8 cellular contexts compared by ENCODE assay signal in the genomic region with DNA sequence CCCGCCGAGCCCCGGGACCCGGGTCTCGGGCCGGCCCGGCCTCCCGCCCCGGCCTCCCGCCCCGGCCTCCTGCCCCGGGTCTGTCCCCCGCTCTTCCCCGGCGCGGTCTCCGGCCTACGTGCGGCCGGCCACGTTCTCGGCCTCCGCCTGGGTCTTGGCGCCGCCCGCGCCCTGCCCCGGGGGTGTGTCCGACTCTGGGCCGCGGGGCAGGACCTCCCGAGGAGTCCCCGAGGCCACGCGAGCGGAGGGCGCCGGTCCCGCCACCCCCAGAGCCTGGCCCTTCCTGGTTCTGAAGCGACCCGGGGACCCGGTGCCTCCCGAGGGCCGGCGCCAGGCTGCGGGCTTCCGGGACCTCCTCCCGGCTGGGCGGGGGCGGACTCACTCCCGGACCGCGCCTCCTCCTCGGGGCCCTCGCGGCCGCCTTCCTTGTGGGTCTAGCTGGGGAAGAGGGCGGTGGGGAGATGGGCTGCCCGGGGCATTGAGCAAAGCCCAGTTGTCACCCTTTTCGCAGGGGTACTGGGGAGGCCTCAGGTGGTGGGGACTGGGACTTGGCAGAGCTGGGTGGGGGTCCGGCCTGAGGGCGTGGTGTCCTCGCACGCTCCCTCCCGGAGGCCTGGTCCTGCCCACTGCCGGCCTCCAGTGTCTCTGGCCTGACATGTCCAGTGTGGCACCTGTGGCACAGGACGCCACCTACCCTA. TPM values are rescaled to one million over a fixed set of nuclear protein-coding genes. Genes with fewer than 3 reads are reported as not detected.
DNase-seq lines count a peak whose midpoint lies in the region; ATAC-seq and TF ChIP-seq lines count a peak whose summit lies in the region.

No MANE protein-coding gene starts in this region.

- peak overlapping the region; percentile 89 for H3K4me2 ChIP-seq in osteoblast (ENCODE audit: insufficient read depth, low read length)

- H2AFZ ChIP-seq in osteoblast (ENCODE audit: low read length): peak overlapping the region; percentile 62

- H4K20me1 ChIP-seq in osteoblast (ENCODE audit: insufficient read depth, low read length): peaks cover 32% of the 10 kb centered on the region

- peaks cover 16% of the 10 kb centered on the region for H3K36me3 ChIP-seq in SJSA1
- no peaks in the 10 kb centered on the region for H3K36me3 ChIP-seq in osteoblast (ENCODE audit: insufficient read depth, low read length)
- H3K36me3 ChIP-seq in upper lobe of right lung: no peaks in the 10 kb centered on the region

- peak overlapping the region; percentile 60; the same call in 1 of the 2 replicates for H3K27ac ChIP-seq in SJSA1
- no peak overlapping the region for H3K27ac ChIP-seq in osteoblast (ENCODE audit: low read depth, low read length)
- H3K27ac ChIP-seq in upper lobe of right lung: peak overlapping the region; percentile 84

- H3K4me3 ChIP-seq in SJSA1: peak overlapping the region; percentile 71
- H3K4me3 ChIP-seq in osteoblast (ENCODE audit: insufficient read depth, low read length): peak overlapping the region; percentile 80
- peak overlapping the region; percentile 78 for H3K4me3 ChIP-seq in upper lobe of right lung

- peak; percentile 87 for DNase-seq in AG08395 (ENCODE audit: low spot score)
- peak; percentile 69 to 74 for DNase-seq in SJSA1 (ENCODE audit: low read depth in 1 of 2, low spot score in 2 of 2)
- peak; percentile 65 for DNase-seq in glomerular visceral epithelial cell (ENCODE audit: extremely low spot score)
- peak; percentile 100 for DNase-seq in osteoblast (ENCODE audit: insufficient read length, low spot score, missing footprints)
- peak; percentile 92 for DNase-seq in upper lobe of right lung

- no peak for TF ChIP-seq CTCF in osteoblast (IDR thresholded peaks at IDR 0.05; ENCODE audit: extremely low read depth, low read depth, low read length)
- TF ChIP-seq CTCF in upper lobe of right lung (IDR thresholded peaks at IDR 0.05): no peak

- peaks cover 23% of the 10 kb centered on the region for H3K4me1 ChIP-seq in SJSA1 (replicated peaks)
- peaks cover 10% of the 10 kb centered on the region for H3K4me1 ChIP-seq in osteoblast (ENCODE audit: insufficient read depth, low read length)
- H3K4me1 ChIP-seq in upper lobe of right lung: peaks cover 43% of the 10 kb centered on the region

- H3K4me3 Mint-ChIP-seq in activated naive CD4-positive, alpha-beta T cell treated with anti-CD3 and anti-CD28 coated beads, Interleukin-2, amount 50 U/mL, for 24 hours: peak overlapping the region; percentile 79

- ATAC-seq in GM19035 (IDR thresholded peaks at IDR 0.05; ENCODE audit: unreplicated experiment): peak; percentile 40
- ATAC-seq in HG03520 (IDR thresholded peaks at IDR 0.05; ENCODE audit: unreplicated experiment): peak; percentile 15
- ATAC-seq in upper lobe of right lung: peak; percentile 74

- H3K79me2 ChIP-seq in osteoblast (ENCODE audit: insufficient read depth, low read length): peaks cover 41% of the 10 kb centered on the region

- no peaks in the 10 kb centered on the region for H3K27me3 Mint-ChIP-seq in activated naive CD4-positive, alpha-beta T cell treated with anti-CD3 and anti-CD28 coated beads, Interleukin-2, amount 50 U/mL, for 24 hours

- no peaks in the 10 kb centered on the region for H3K9me3 Mint-ChIP-seq in activated naive CD4-positive, alpha-beta T cell treated with anti-CD3 and anti-CD28 coated beads, Interleukin-2, amount 50 U/mL, for 24 hours

- H3K9me3 ChIP-seq in SJSA1 (replicated peaks): no peaks in the 10 kb centered on the region
- H3K9me3 ChIP-seq in osteoblast (ENCODE audit: low read depth, low read length): no peaks in the 10 kb centered on the region
- H3K9me3 ChIP-seq in upper lobe of right lung: no peaks in the 10 kb centered on the region

- H3K27ac Mint-ChIP-seq in activated naive CD4-positive, alpha-beta T cell treated with anti-CD3 and anti-CD28 coated beads, Interleukin-2, amount 50 U/mL, for 24 hours: peak overlapping the region; percentile 82

- intact Hi-C loops in upper lobe of right lung (cut with DNase I): no loop called here

- H3K36me3 Mint-ChIP-seq in activated naive CD4-positive, alpha-beta T cell treated with anti-CD3 and anti-CD28 coated beads, Interleukin-2, amount 50 U/mL, for 24 hours: no peaks in the 10 kb centered on the region

- H3K27me3 ChIP-seq in SJSA1 (replicated peaks): no peaks in the 10 kb centered on the region
- no peaks in the 10 kb centered on the region for H3K27me3 ChIP-seq in osteoblast (ENCODE audit: insufficient read depth, low read length)
- no peaks in the 10 kb centered on the region for H3K27me3 ChIP-seq in upper lobe of right lung

- H3K4me1 Mint-ChIP-seq in activated naive CD4-positive, alpha-beta T cell treated with anti-CD3 and anti-CD28 coated beads, Interleukin-2, amount 50 U/mL, for 24 hours: peaks cover 63% of the 10 kb centered on the region

RNA-seq across cellular contexts. Expression of a gene that starts 0.6 kb away (rescaled TPM):
- total RNA-seq in SJSA1 (2014; rRNA removed; shearing (Covaris generic)): 125 and 134 TPM in 2 replicates
- total RNA-seq in osteoblast (93.1 and 114 TPM in 2 replicates), upper lobe of right lung (101 TPM)

RNA-seq across cellular contexts. Expression of a gene that starts 14.7 kb away (rescaled TPM):
- total RNA-seq in SJSA1 (2014; rRNA removed; shearing (Covaris generic)): not detected in 2 replicates
- total RNA-seq in osteoblast: not detected in 2 replicates
- total RNA-seq in upper lobe of right lung: not detected

RNA-seq across cellular contexts. Expression of a gene that starts 38.7 kb away (rescaled TPM):
- not detected in 2 replicates for total RNA-seq in SJSA1 (2014; rRNA removed; shearing (Covaris generic))
- not detected in 2 replicates for total RNA-seq in osteoblast
- not detected for total RNA-seq in upper lobe of right lung

RNA-seq across cellular contexts. Expression of a gene that starts 38.8 kb away (rescaled TPM):
- total RNA-seq in SJSA1 (2014; rRNA removed; shearing (Covaris generic)): 44.5 and 52.9 TPM in 2 replicates
- total RNA-seq in osteoblast: 14.5 and 15.0 TPM in 2 replicates
- total RNA-seq in upper lobe of right lung: 25.4 TPM

RNA-seq across cellular contexts. Expression of a gene that starts 53.0 kb away (rescaled TPM):
- total RNA-seq in SJSA1 (2014; rRNA removed; shearing (Covaris generic)): 14.8 and 16.1 TPM in 2 replicates
- total RNA-seq in osteoblast: under 0.01 and 0.36 TPM in 2 replicates
- 10.0 TPM for total RNA-seq in upper lobe of right lung

Comparison
In these comparisons a context has a peak if more than half of its experiments do, and no peak if none do; other contexts are left out.
1. ATAC-seq: peak in every context shown above with its lines; median percentile 74 in upper lobe of right lung; 40 in GM19035; 15 in HG03520.